32 cellular contexts compared by ENCODE assay signal in the genomic region with DNA sequence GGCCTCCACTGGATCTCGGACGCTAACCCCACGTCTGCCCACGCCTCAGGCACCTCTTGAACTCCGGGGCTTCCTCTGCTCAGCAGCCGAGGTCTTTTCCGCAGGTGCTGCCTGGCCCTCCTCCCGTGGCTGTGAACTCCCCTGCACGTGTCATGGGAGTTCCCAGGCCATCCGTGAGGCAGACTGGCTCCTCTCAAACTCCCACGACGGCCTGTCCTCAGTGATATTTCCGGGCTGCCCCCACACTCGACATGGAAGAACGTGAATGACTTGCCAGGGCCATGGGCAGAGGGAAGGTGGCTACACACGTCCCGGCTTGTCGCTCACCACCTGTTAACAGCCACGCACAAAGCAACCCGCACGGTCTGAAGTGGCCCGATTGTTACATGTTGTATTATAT.
"Had no signal": no experiment of that assay in that cellular context is flagged by ENCODE, and none has a peak within 500 bp of the region (broad histone marks: within the 10 kb centered on the region; RNA-seq: fewer than 3 reads in every experiment).

No MANE protein-coding gene starts in this region.

- H3K4me1 ChIP-seq: SJCRH30 had no signal

- H3K4me3 ChIP-seq: K562, SJCRH30, SK-N-MC had no signal

- H3K36me3 Mint-ChIP-seq: activated CD8-positive, alpha-beta memory T cell treated with anti-CD3 and anti-CD28 coated beads, Interleukin-2, amount 10 ng/mL, durations not matched to agents 7 days and 5 days; activated naive CD4-positive, alpha-beta T cell treated with anti-CD3 and anti-CD28 coated beads, Interleukin-2, amount 10 ng/mL, durations not matched to agents 7 days and 5 days; activated naive CD8-positive, alpha-beta T cell had no signal

- ATAC-seq: activated CD4-positive, alpha-beta T cell treated with anti-CD3 and anti-CD28 coated beads for 36 hours; activated CD4-positive, CD25-positive, alpha-beta regulatory T cell treated with anti-CD3 and anti-CD28 coated beads, Interleukin-2, amount 50 U/mL, for 24 hours; activated CD8-positive, alpha-beta memory T cell treated with anti-CD3 and anti-CD28 coated beads, Interleukin-2, amount 10 ng/mL, durations not matched to agents 7 days and 5 days; activated naive CD8-positive, alpha-beta T cell treated with anti-CD3 and anti-CD28 coated beads, Interleukin-2, amount 50 U/mL, for 24 hours; K562; Panc1 had no signal

- H3K27me3 ChIP-seq: SJCRH30 had no signal

- H3K27ac ChIP-seq: SJCRH30, SK-N-MC had no signal

- H3K9me3 ChIP-seq: SJCRH30 had no signal

- H3K27ac Mint-ChIP-seq: activated CD4-positive, alpha-beta memory T cell treated with anti-CD3 and anti-CD28 coated beads, Interleukin-2, amount 10 ng/mL, durations not matched to agents 7 days and 5 days; activated CD4-positive, alpha-beta T cell treated with anti-CD3 and anti-CD28 coated beads for 36 hours; activated CD8-positive, alpha-beta memory T cell treated with anti-CD3 and anti-CD28 coated beads, Interleukin-2, amount 10 ng/mL, durations not matched to agents 7 days and 5 days; activated naive CD4-positive, alpha-beta T cell treated with anti-CD3 and anti-CD28 coated beads, Interleukin-2, amount 10 ng/mL, durations not matched to agents 7 days and 5 days; activated naive CD8-positive, alpha-beta T cell; activated naive CD8-positive, alpha-beta T cell treated with anti-CD3 and anti-CD28 coated beads, Interleukin-2, amount 50 U/mL, for 24 hours had no signal

- H3K4me1 Mint-ChIP-seq: activated CD4-positive, alpha-beta memory T cell treated with anti-CD3 and anti-CD28 coated beads, Interleukin-2, amount 10 ng/mL, durations not matched to agents 7 days and 5 days; activated CD8-positive, alpha-beta memory T cell treated with anti-CD3 and anti-CD28 coated beads, Interleukin-2, amount 10 ng/mL, durations not matched to agents 7 days and 5 days; activated naive CD8-positive, alpha-beta T cell treated with anti-CD3 and anti-CD28 coated beads, Interleukin-2, amount 50 U/mL, for 24 hours had no signal

- H3K4me3 Mint-ChIP-seq: activated CD4-positive, alpha-beta memory T cell treated with anti-CD3 and anti-CD28 coated beads, Interleukin-2, amount 10 ng/mL, durations not matched to agents 7 days and 5 days; activated CD4-positive, alpha-beta T cell treated with anti-CD3 and anti-CD28 coated beads for 36 hours; activated CD8-positive, alpha-beta memory T cell treated with anti-CD3 and anti-CD28 coated beads, Interleukin-2, amount 10 ng/mL, durations not matched to agents 7 days and 5 days; activated naive CD4-positive, alpha-beta T cell treated with anti-CD3 and anti-CD28 coated beads, Interleukin-2, amount 10 ng/mL, durations not matched to agents 7 days and 5 days; activated naive CD8-positive, alpha-beta T cell; activated naive CD8-positive, alpha-beta T cell treated with anti-CD3 and anti-CD28 coated beads, Interleukin-2, amount 50 U/mL, for 24 hours; brain had no signal

- H3K36me3 ChIP-seq: SJCRH30 had no signal

- H3K9me3 Mint-ChIP-seq: activated CD4-positive, alpha-beta memory T cell treated with anti-CD3 and anti-CD28 coated beads, Interleukin-2, amount 10 ng/mL, durations not matched to agents 7 days and 5 days; activated naive CD4-positive, alpha-beta T cell treated with anti-CD3 and anti-CD28 coated beads, Interleukin-2, amount 10 ng/mL, durations not matched to agents 7 days and 5 days; activated naive CD8-positive, alpha-beta T cell treated with anti-CD3 and anti-CD28 coated beads, Interleukin-2, amount 50 U/mL, for 24 hours had no signal

- H3K27me3 Mint-ChIP-seq: activated CD8-positive, alpha-beta memory T cell treated with anti-CD3 and anti-CD28 coated beads, Interleukin-2, amount 10 ng/mL, durations not matched to agents 7 days and 5 days had no signal

- DNase-seq: activated CD4-positive, alpha-beta memory T cell treated with anti-CD3 and anti-CD28 coated beads, Interleukin-2, amount 10 ng/mL, durations not matched to agents 7 days and 5 days; activated CD4-positive, alpha-beta T cell treated with anti-CD3 and anti-CD28 coated beads for 36 hours; activated CD4-positive, alpha-beta T cell treated with anti-CD3 and anti-CD28 coated beads, Interleukin-2, amount 50 U/mL, for 1 hour; activated CD8-positive, alpha-beta memory T cell treated with anti-CD3 and anti-CD28 coated beads for 24 hours; activated CD8-positive, alpha-beta memory T cell treated with anti-CD3 and anti-CD28 coated beads, Interleukin-2, amount 10 ng/mL, durations not matched to agents 7 days and 5 days; activated CD8-positive, alpha-beta memory T cell treated with anti-CD3 and anti-CD28 coated beads, Interleukin-2, amount 50 U/mL, for 48 hours; activated effector memory CD4-positive, alpha-beta T cell treated with Interleukin-2 at 50 U/mL for 16 hours; activated naive CD4-positive, alpha-beta T cell treated with anti-CD3 and anti-CD28 coated beads, Interleukin-2, amount 10 ng/mL, durations not matched to agents 7 days and 5 days; activated naive CD8-positive, alpha-beta T cell treated with anti-CD3 and anti-CD28 coated beads, Interleukin-2, amount 50 U/mL, for 24 hours; activated T-cell treated with anti-CD3 and anti-CD28 coated beads, Interleukin-2, amount 50 U/mL, for 48 hours; anterior cingulate cortex; NCI-H1092 treated with DMSO at 0.1 percent for 48 hours; NCI-H1417; NCI-H146; NCI-H187; NCI-H2029 treated with DMSO at 0.1 percent for 48 hours; NCI-H2107; NCI-H2171; NCI-H2227 treated with DMSO at 0.1 percent for 48 hours; NCI-H446; NCI-H510A treated with DMSO at 0.1 percent for 48 hours; NCI-H526 treated with DMSO at 0.1 percent for 48 hours; NCI-H82; SHP77; SJCRH30; T1000 had no signal
